Comparison of ENCODE assay signal across 8 cellular contexts in genomic region chr22:23751441-23751996, GRCh38.
DNase-seq lines count a peak whose midpoint lies in the region; ATAC-seq lines count a peak whose summit lies in the region.

No MANE protein-coding gene starts in this region.

- H3K4me1 ChIP-seq in adipocyte (ENCODE audit: control insufficient read depth, insufficient read depth, low read length) (peaks cover 11% of the 10 kb centered on the region), iPS DF 6.9 (ENCODE audit: control insufficient read depth, insufficient read depth, low read length) (no peaks in the 10 kb centered on the region)

- no peaks in the 10 kb centered on the region for H3K27me3 ChIP-seq in adipocyte (replicated peaks; ENCODE audit: control insufficient read depth, insufficient read depth, low read length)
- H3K27me3 ChIP-seq in iPS DF 6.9 (ENCODE audit: control insufficient read depth, insufficient read depth, low read length): no peaks in the 10 kb centered on the region

- no CpG with 5 or more reads among the region's 22 CpGs for WGBS in iPS DF 6.9 (ENCODE audit: insufficient coverage, insufficient read length)

- H3K36me3 ChIP-seq in adipocyte (ENCODE audit: control insufficient read depth, insufficient read depth, low read length, severe bottlenecking): no peaks in the 10 kb centered on the region
- no peaks in the 10 kb centered on the region for H3K36me3 ChIP-seq in iPS DF 6.9 (ENCODE audit: control insufficient read depth, insufficient read depth, low read length)

- no peak overlapping the region for H3K27ac ChIP-seq in iPS DF 6.9 (ENCODE audit: low read length)
- peak overlapping the region; percentile 67 to 95 (median 90) for H3K27ac ChIP-seq in skin epidermis

- DNase-seq in DMS53 (lab: John Stamatoyannopoulos, UW): peak; percentile 40
- no peak for DNase-seq in DMS53 treated with DMSO at 0.1 percent for 48 hours (lab: John Stamatoyannopoulos, UW; ENCODE audit: unreplicated experiment)
- DNase-seq in adipocyte (ENCODE audit: low read depth): no peak
- no peak for DNase-seq in iPS DF 6.9 (ENCODE audit: low read depth, low spot score)
- DNase-seq in AG20443 (ENCODE audit: low spot score): no peak

- ATAC-seq in HG03159 (IDR thresholded peaks at IDR 0.05; ENCODE audit: unreplicated experiment): peak; percentile 10
- no peak for ATAC-seq in GM19023 (IDR thresholded peaks at IDR 0.05; ENCODE audit: unreplicated experiment)

- H3K9me3 ChIP-seq in adipocyte (ENCODE audit: control insufficient read depth, low read length): no peaks in the 10 kb centered on the region
- H3K9me3 ChIP-seq in iPS DF 6.9 (ENCODE audit: control insufficient read depth, insufficient read depth, low read length): no peaks in the 10 kb centered on the region

- H3K4me3 ChIP-seq in adipocyte (ENCODE audit: low read length) (peak overlapping the region; percentile 87), iPS DF 6.9 (ENCODE audit: low read length) (peak overlapping the region; percentile 91), skin epidermis (peak overlapping the region; percentile 43 to 78 (median 62))

- H3K9ac ChIP-seq in adipocyte (ENCODE audit: low read length): peak overlapping the region; percentile 90
